ENCODE assay signal across 9 cellular contexts in genomic region chr10:114504769-114505579, GRCh38.
DNase-seq lines count a peak whose midpoint lies in the region; ATAC-seq and TF ChIP-seq lines count a peak whose summit lies in the region.
"Had no signal": no experiment of that assay in that cellular context is flagged by ENCODE, and none has a peak within 500 bp of the region (broad histone marks: within the 10 kb centered on the region; RNA-seq: fewer than 3 reads in every experiment).

No MANE protein-coding gene starts in this region.

- TF ChIP-seq CTCF in endodermal cell (conservative IDR thresholded peaks at IDR 0.05) = no peak
- TF ChIP-seq CTCF in vagina (IDR thresholded peaks at IDR 0.05) = no peak
- TF ChIP-seq CTCF in H9 (conservative IDR thresholded peaks at IDR 0.05) = no peak

- ATAC-seq in activated naive CD4-positive, alpha-beta T cell treated with anti-CD3 and anti-CD28 coated beads, Interleukin-2, amount 50 U/mL, for 72 hours = no peak
- ATAC-seq in HG02973 (IDR thresholded peaks at IDR 0.05; ENCODE audit: unreplicated experiment) = no peak

- H3K27ac Mint-ChIP-seq in activated naive CD4-positive, alpha-beta T cell treated with anti-CD3 and anti-CD28 coated beads for 36 hours = peak overlapping the region; percentile 62
- peak overlapping the region in 1 of 2 donors; percentile 67 for H3K27ac Mint-ChIP-seq in activated naive CD4-positive, alpha-beta T cell treated with anti-CD3 and anti-CD28 coated beads, Interleukin-2, amount 50 U/mL, for 72 hours
- peak overlapping the region; percentile 36 for H3K27ac Mint-ChIP-seq in endodermal cell
- H3K27ac Mint-ChIP-seq in H9 = no peak overlapping the region

- H3K27me3 ChIP-seq in endodermal cell (ENCODE audit: control insufficient read depth, insufficient read depth, low read length, poor library complexity, severe bottlenecking) = no peaks in the 10 kb centered on the region
- no peaks in the 10 kb centered on the region for H3K27me3 ChIP-seq in mesenchymal stem cell (ENCODE audit: control insufficient read depth in 1 of 2, insufficient read depth in 1 of 2, low read length in 2 of 2)
- no peaks in the 10 kb centered on the region for H3K27me3 ChIP-seq in vagina
- H3K27me3 ChIP-seq in H9 (ENCODE audit: insufficient read depth, low read length) = no peaks in the 10 kb centered on the region

- H3K27ac ChIP-seq in endodermal cell (ENCODE audit: low read depth, low read length) (peak overlapping the region; percentile 97), mesenchymal stem cell (ENCODE audit: low read length, poor library complexity, severe bottlenecking) (peak overlapping the region; percentile 55), vagina (peak overlapping the region; percentile 58), H9 (ENCODE audit: insufficient read length, low read depth, low read length) (no peak overlapping the region)

- no peaks in the 10 kb centered on the region for H3K9me3 Mint-ChIP-seq in activated naive CD4-positive, alpha-beta T cell treated with anti-CD3 and anti-CD28 coated beads for 36 hours
- H3K9me3 Mint-ChIP-seq in activated naive CD4-positive, alpha-beta T cell treated with anti-CD3 and anti-CD28 coated beads, Interleukin-2, amount 50 U/mL, for 72 hours = peaks cover 5 to 10% of the 10 kb centered on the region in 2 donors
- H3K9me3 Mint-ChIP-seq in endodermal cell (no peaks in the 10 kb centered on the region), H9 (no peaks in the 10 kb centered on the region)

- no peak overlapping the region for H3T11ph ChIP-seq in H9 (ENCODE audit: low read length)

- H2BK5ac ChIP-seq in mesenchymal stem cell (ENCODE audit: low read depth, low read length, poor library complexity, severe bottlenecking) (no peak overlapping the region), H9 (ENCODE audit: insufficient read length, low read length) (no peak overlapping the region)

- intact Hi-C loops in activated naive CD4-positive, alpha-beta T cell treated with anti-CD3 and anti-CD28 coated beads for 36 hours (cut with micrococcal nuclease) = loop anchor here (5.0 kb wide), 1 partner anchor 823 kb away; no protein-coding TSS in a partner anchor
- intact Hi-C loops in vagina (cut with DNase I) = no loop called here

- no peaks in the 10 kb centered on the region; the same call in 1 of the 2 replicates for H3K79me2 ChIP-seq in H9 (ENCODE audit: insufficient read depth, low read length)

- no peaks in the 10 kb centered on the region for H3K36me3 ChIP-seq in endodermal cell (ENCODE audit: control insufficient read depth, insufficient read depth, low read length)
- peaks cover 0 to 6% of the 10 kb centered on the region in 2 experiments for H3K36me3 ChIP-seq in mesenchymal stem cell (ENCODE audit: control insufficient read depth in 1 of 2, insufficient read depth in 2 of 2, low read depth in 1 of 2, low read length in 2 of 2)
- no peaks in the 10 kb centered on the region for H3K36me3 ChIP-seq in vagina

- peaks cover 92% of the 10 kb centered on the region for H3K4me1 Mint-ChIP-seq in activated naive CD4-positive, alpha-beta T cell treated with anti-CD3 and anti-CD28 coated beads for 36 hours (ENCODE audit: low read depth)
- H3K4me1 Mint-ChIP-seq in endodermal cell = peaks cover 11% of the 10 kb centered on the region
- H3K4me1 Mint-ChIP-seq in H9 = peaks cover 18 to 19% of the 10 kb centered on the region in 2 experiments

- H4K91ac ChIP-seq in mesenchymal stem cell (ENCODE audit: low read length) = no peak overlapping the region
- no peak overlapping the region for H4K91ac ChIP-seq in H9 (ENCODE audit: insufficient read length, low read depth, low read length)

- H3K4me2 ChIP-seq in mesenchymal stem cell (ENCODE audit: low read length, poor library complexity, severe bottlenecking) (no peak overlapping the region), H9 (ENCODE audit: insufficient read depth, insufficient read length, low read length) (no peak overlapping the region)

- no peaks in the 10 kb centered on the region for H3K27me3 Mint-ChIP-seq in activated naive CD4-positive, alpha-beta T cell treated with anti-CD3 and anti-CD28 coated beads for 36 hours (ENCODE audit: low read depth)
- H3K27me3 Mint-ChIP-seq in endodermal cell (ENCODE audit: insufficient read depth) = no peaks in the 10 kb centered on the region
- no peaks in the 10 kb centered on the region for H3K27me3 Mint-ChIP-seq in H9 (ENCODE audit: low read depth)

- H4K8ac ChIP-seq in mesenchymal stem cell (ENCODE audit: low read length) (no peak overlapping the region), H9 (replicated peaks; ENCODE audit: insufficient read length, low read depth, low read length) (no peak overlapping the region)

- H3K9ac ChIP-seq in endodermal cell (ENCODE audit: extremely low read depth, low read length, poor library complexity, severe bottlenecking) (no peak overlapping the region), mesenchymal stem cell (ENCODE audit: low read length) (peak overlapping the region; percentile 33), H9 (ENCODE audit: extremely low read depth, insufficient read length, low read length) (no peak overlapping the region)

- H2BK12ac ChIP-seq in mesenchymal stem cell (ENCODE audit: low read length in 2 of 2) (peak overlapping the region in 1 of 2 experiments; percentile 18), H9 (ENCODE audit: insufficient read length, low read depth, low read length) (no peak overlapping the region)

- peaks cover 6% of the 10 kb centered on the region for H3K79me1 ChIP-seq in mesenchymal stem cell (replicated peaks; ENCODE audit: low read length, poor library complexity, severe bottlenecking)
- no peaks in the 10 kb centered on the region for H3K79me1 ChIP-seq in H9 (ENCODE audit: insufficient read depth, low read depth, low read length, poor library complexity, severe bottlenecking)

- no peak overlapping the region for H3K14ac ChIP-seq in mesenchymal stem cell (ENCODE audit: low read length in 2 of 2)
- H3K14ac ChIP-seq in H9 (ENCODE audit: insufficient read depth, low read length) = no peak overlapping the region

- H2BK15ac ChIP-seq in mesenchymal stem cell (ENCODE audit: low read depth, poor library complexity, severe bottlenecking) (no peak overlapping the region), H9 (ENCODE audit: low read depth, low read length) (no peak overlapping the region)

- H3K9me3 ChIP-seq in endodermal cell (ENCODE audit: control insufficient read depth, low read length) (no peaks in the 10 kb centered on the region), mesenchymal stem cell (ENCODE audit: control insufficient read depth, low read length) (no peaks in the 10 kb centered on the region), vagina (no peaks in the 10 kb centered on the region), H9 (ENCODE audit: control insufficient read depth, low read depth, low read length) (no peaks in the 10 kb centered on the region)

- H3K4me1 ChIP-seq in endodermal cell (ENCODE audit: control insufficient read depth, insufficient read depth, low read length) (peaks cover 12% of the 10 kb centered on the region), mesenchymal stem cell (ENCODE audit: control insufficient read depth, insufficient read depth, low read depth, low read length) (peaks cover 4% of the 10 kb centered on the region), vagina (peaks cover 60% of the 10 kb centered on the region), H9 (ENCODE audit: insufficient read depth, low read length) (peaks cover 3% of the 10 kb centered on the region; the same call in 1 of the 2 replicates)

- H2BK120ac ChIP-seq in mesenchymal stem cell (ENCODE audit: low read depth, low read length) = no peak overlapping the region
- H2BK120ac ChIP-seq in H9 (ENCODE audit: low read depth, low read length, poor library complexity, severe bottlenecking) = no peak overlapping the region

- no peaks in the 10 kb centered on the region for H3K23me2 ChIP-seq in H9 (ENCODE audit: insufficient read length, low read depth, low read length, poor library complexity, severe bottlenecking)

- no peak overlapping the region for H3K4ac ChIP-seq in mesenchymal stem cell (ENCODE audit: low read depth in 1 of 2, low read length in 2 of 2)
- H3K4ac ChIP-seq in H9 (ENCODE audit: low read depth, low read length) = no peak overlapping the region

- no peaks in the 10 kb centered on the region for H4K20me1 ChIP-seq in H9 (ENCODE audit: control insufficient read depth, insufficient read depth, insufficient read length)

- no peak overlapping the region for H2BK20ac ChIP-seq in H9 (ENCODE audit: low read depth, low read length, poor library complexity, severe bottlenecking)

- H3K36me3 Mint-ChIP-seq in activated naive CD4-positive, alpha-beta T cell treated with anti-CD3 and anti-CD28 coated beads for 36 hours (ENCODE audit: low read depth) = peaks cover 19% of the 10 kb centered on the region
- peaks cover 0 to 38% of the 10 kb centered on the region in 2 donors for H3K36me3 Mint-ChIP-seq in activated naive CD4-positive, alpha-beta T cell treated with anti-CD3 and anti-CD28 coated beads, Interleukin-2, amount 50 U/mL, for 72 hours
- H3K36me3 Mint-ChIP-seq in endodermal cell (ENCODE audit: low read depth) (no peaks in the 10 kb centered on the region), H9 (ENCODE audit: insufficient read depth in 1 of 3, low read depth in 3 of 3) (peaks cover 0 to 5% (median 0%) of the 10 kb centered on the region in 3 experiments; a peak in 1 of 7 replicates)

- TF ChIP-seq POLR2A in vagina (IDR thresholded peaks at IDR 0.05) = no peak

- no peak overlapping the region for H4K5ac ChIP-seq in H9 (ENCODE audit: insufficient read length, low read depth, low read length)

- H2AFZ ChIP-seq in mesenchymal stem cell (ENCODE audit: low read depth, low read length) (no peak overlapping the region), H9 (ENCODE audit: low read length) (no peak overlapping the region)

- DNase-seq in activated naive CD4-positive, alpha-beta T cell treated with anti-CD3 and anti-CD28 coated beads for 36 hours = no peak
- no peak for DNase-seq in activated naive CD4-positive, alpha-beta T cell treated with anti-CD3 and anti-CD28 coated beads, Interleukin-2, amount 50 U/mL, for 72 hours (ENCODE audit: low spot score in 2 of 2)
- DNase-seq in endodermal cell = no peak
- peak; percentile 77 for DNase-seq in mesenchymal stem cell
- DNase-seq in vagina (ENCODE audit: extremely low spot score in 2 of 2) = no peak
- no peak for DNase-seq in H9
- no peak for DNase-seq in iPS-NIHi7 (ENCODE audit: extremely low spot score)
- DNase-seq: activated naive CD4-positive, alpha-beta T cell had no signal

- H3K23ac ChIP-seq in mesenchymal stem cell (ENCODE audit: low read length in 2 of 2) (no peak overlapping the region), H9 (ENCODE audit: insufficient read length, low read depth, low read length) (no peak overlapping the region)

- H2AK5ac ChIP-seq in mesenchymal stem cell (ENCODE audit: low read length, severe bottlenecking) (no peak overlapping the region), H9 (ENCODE audit: insufficient read length, low read length) (no peak overlapping the region)

- H3K4me3 ChIP-seq in endodermal cell (ENCODE audit: low read length) (no peak overlapping the region), mesenchymal stem cell (ENCODE audit: insufficient read depth in 1 of 2, low read depth in 1 of 2, low read length in 2 of 2) (no peak overlapping the region), vagina (no peak overlapping the region)

- H3K4me3 Mint-ChIP-seq in activated naive CD4-positive, alpha-beta T cell treated with anti-CD3 and anti-CD28 coated beads for 36 hours = no peak overlapping the region
- H3K4me3 Mint-ChIP-seq in endodermal cell (no peak overlapping the region), H9 (no peak overlapping the region)

- H3K18ac ChIP-seq in mesenchymal stem cell (ENCODE audit: low read depth in 1 of 2, low read length in 2 of 2) (no peak overlapping the region), H9 (ENCODE audit: insufficient read length, low read depth, low read length) (no peak overlapping the region)

- WGBS in endodermal cell (ENCODE audit: insufficient coverage in 1 of 2, insufficient read length in 1 of 2), 2 experiments = 57 to 83% methylated on average over 2 to 3 of the region's 3 CpGs
- 61% methylated on average over 2 of the region's 3 CpGs for WGBS in mesenchymal stem cell
- WGBS in H9 (ENCODE audit: extremely low coverage, insufficient read length, low lambda C conversion rate) = no CpG with 5 or more reads among the region's 3 CpGs

- CTCF ChIA-PET in activated naive CD4-positive, alpha-beta T cell treated with anti-CD3 and anti-CD28 coated beads for 36 hours (lab: Charles Lee) = interaction anchor here (0.7 to 1.3 kb wide), 3 partner anchors 14 to 41 kb away, joined by 3 to 6 read pairs (median 3); no protein-coding TSS in a partner anchor

- no peak overlapping the region for H3K56ac ChIP-seq in H9 (ENCODE audit: insufficient read length, low read depth, low read length)

Comparison
In these comparisons a context has a peak if more than half of its experiments do, and no peak if none do; other contexts are left out.
1. H3K27ac Mint-ChIP-seq: peak in activated naive CD4-positive, alpha-beta T cell treated with anti-CD3 and anti-CD28 coated beads for 36 hours (single experiment) and endodermal cell (single experiment); none in H9 (0 of 3).